Comparison of ENCODE assay signal across 1 cellular context in the genomic region with DNA sequence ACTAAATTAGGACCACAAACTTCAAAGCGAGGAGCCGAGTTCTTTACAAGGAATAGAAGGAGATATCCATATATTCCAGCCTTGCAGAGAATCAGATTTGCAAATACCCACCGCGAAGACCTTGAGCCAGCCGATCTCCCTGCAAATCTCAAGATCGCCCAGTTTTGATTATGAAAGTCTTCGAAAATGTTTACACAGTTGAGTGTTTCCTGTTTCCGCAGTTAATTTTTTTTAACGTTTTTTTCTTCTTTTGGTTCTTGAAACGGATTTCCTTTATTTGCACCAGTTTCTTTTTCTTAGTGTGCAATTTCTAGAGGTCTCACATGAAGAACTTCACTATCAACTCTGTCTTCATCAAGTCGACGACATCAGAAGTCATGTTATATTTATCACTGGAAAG.
TF ChIP-seq lines count a peak whose summit lies in the region.

No MANE protein-coding gene starts in this region.

TF ChIP-seq in WTC11, 78 proteins besides CTCF, POLR2A, EP300 and RAD21 (continued from another document):
- TF ChIP-seq, protein P1, sequence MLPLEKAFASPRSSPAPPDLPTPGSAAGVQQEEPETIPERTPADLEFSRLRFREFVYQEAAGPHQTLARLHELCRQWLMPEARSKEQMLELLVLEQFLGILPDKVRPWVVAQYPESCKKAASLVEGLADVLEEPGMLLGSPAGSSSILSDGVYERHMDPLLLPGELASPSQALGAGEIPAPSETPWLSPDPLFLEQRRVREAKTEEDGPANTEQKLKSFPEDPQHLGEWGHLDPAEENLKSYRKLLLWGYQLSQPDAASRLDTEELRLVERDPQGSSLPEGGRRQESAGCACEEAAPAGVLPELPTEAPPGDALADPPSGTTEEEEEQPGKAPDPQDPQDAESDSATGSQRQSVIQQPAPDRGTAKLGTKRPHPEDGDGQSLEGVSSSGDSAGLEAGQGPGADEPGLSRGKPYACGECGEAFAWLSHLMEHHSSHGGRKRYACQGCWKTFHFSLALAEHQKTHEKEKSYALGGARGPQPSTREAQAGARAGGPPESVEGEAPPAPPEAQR (CRISPR knock-in tag; IDR thresholded peaks at IDR 0.05) = no peak
